9 cellular contexts compared by ENCODE assay signal in genomic region chr9:127741831-127742434, GRCh38. TPM values are rescaled to one million over a fixed set of nuclear protein-coding genes. Genes with fewer than 3 reads are reported as not detected.
DNase-seq lines count a peak whose midpoint lies in the region; ATAC-seq and TF ChIP-seq lines count a peak whose summit lies in the region.
"Had no signal": no experiment of that assay in that cellular context is flagged by ENCODE, and none has a peak within 500 bp of the region (broad histone marks: within the 10 kb centered on the region; RNA-seq: fewer than 3 reads in every experiment).

No MANE protein-coding gene starts in this region.

- no peaks in the 10 kb centered on the region for H3K36me3 ChIP-seq in mucosa of descending colon (ENCODE audit: low read depth)
- H3K36me3 ChIP-seq: SJSA1 had no signal

- H3K4me3 ChIP-seq in AG04449 (ENCODE audit: low read depth, low read length): peak overlapping the region; percentile 51
- H3K4me3 ChIP-seq in mucosa of descending colon: no peak overlapping the region
- H3K4me3 ChIP-seq: SJSA1 had no signal

- no peak for TF ChIP-seq CTCF in AG04449 (IDR thresholded peaks at IDR 0.05; ENCODE audit: insufficient read depth, low read length, missing control alignments)
- TF ChIP-seq CTCF in mucosa of descending colon (IDR thresholded peaks at IDR 0.05): no peak

- ATAC-seq in mucosa of descending colon (peak; percentile 68), HG02759 (IDR thresholded peaks at IDR 0.05; ENCODE audit: unreplicated experiment) (no peak)

- H3K4me1 ChIP-seq in mucosa of descending colon (ENCODE audit: low read depth): peaks cover 14% of the 10 kb centered on the region

- intact Hi-C loops in mucosa of descending colon (cut with DNase I, micrococcal nuclease): no loop called here

- CTCF ChIA-PET in AG04449 (lab: Yijun Ruan, JAX): interaction anchor here (0.6 to 9.5 kb wide), 11 partner anchors 7 to 216 kb away, joined by 3 to 115 read pairs (median 4); partner anchors contain the start of genes CDK9 and TOR2A

- no peak for DNase-seq in AG04449 (ENCODE audit: low read depth, low spot score)
- DNase-seq in NCI-H774 (lab: John Stamatoyannopoulos, UW): peak; percentile 66
- DNase-seq in foreskin melanocyte: peak; percentile 66
- DNase-seq in mucosa of descending colon: peak; percentile 64 to 71 (median 69)
- no peak for DNase-seq in activated CD4-positive, alpha-beta T cell treated with anti-CD3 and anti-CD28 coated beads, Interleukin-2, amount 50 U/mL, for 1 hour
- no peak for DNase-seq in GM19238 (ENCODE audit: insufficient read length, low spot score)
- no peak for DNase-seq in MV-4-11 (lab: John Stamatoyannopoulos, UW)

- POLR2A ChIA-PET in AG04449 (lab: Yijun Ruan, JAX): interaction anchor here (0.5 kb wide), 1 partner anchor 55 kb away, joined by 3 read pairs; no protein-coding TSS in a partner anchor

- H3K9me3 ChIP-seq in mucosa of descending colon: no peaks in the 10 kb centered on the region
- H3K9me3 ChIP-seq: SJSA1 had no signal

RNA-seq across cellular contexts. Expression of gene TOR2A, which starts 6.8 kb away (rescaled TPM):
- total RNA-seq in mucosa of descending colon: 10 to 100 TPM; 19.7 to 30.2 (median 28.2) TPM

RNA-seq across cellular contexts. Expression of gene TTC16, which starts 26.1 kb away (rescaled TPM):
- total RNA-seq in mucosa of descending colon: under 1 TPM in 1 of 3 donors, not detected in 2; 0.31 TPM
- total RNA-seq: SJSA1 had no signal

RNA-seq across cellular contexts. Expression of gene PTRH1, which starts 26.5 kb away (rescaled TPM):
- 10 to 100 TPM in 2 of 3 donors, 1 to 10 TPM in 1; 5.1 to 10.5 (median 10.3) TPM for total RNA-seq in mucosa of descending colon

RNA-seq across cellular contexts. Expression of gene CFAP157, which starts 35.1 kb away (rescaled TPM):
- total RNA-seq in mucosa of descending colon: under 1 TPM in 2 of 3 donors, not detected in 1; 0.12 to 0.28 TPM

RNA-seq across cellular contexts. Expression of gene SH2D3C, which starts 36.5 kb away (rescaled TPM):
- total RNA-seq in mucosa of descending colon: 1 to 10 TPM; 3.2 to 7.4 (median 4.7) TPM
- total RNA-seq: SJSA1 had no signal

Comparison
In these comparisons a context has a peak if more than half of its experiments do, and no peak if none do; other contexts are left out.
1. DNase-seq: peak in NCI-H774 (single experiment), foreskin melanocyte (single experiment) and mucosa of descending colon (3 of 3); none in AG04449 (single experiment), activated CD4-positive, alpha-beta T cell treated with anti-CD3 and anti-CD28 coated beads, Interleukin-2, amount 50 U/mL, for 1 hour (single experiment), GM19238 (single experiment) and MV-4-11 (single experiment).